Comparison of ENCODE assay signal across 5 cellular contexts in the genomic region with DNA sequence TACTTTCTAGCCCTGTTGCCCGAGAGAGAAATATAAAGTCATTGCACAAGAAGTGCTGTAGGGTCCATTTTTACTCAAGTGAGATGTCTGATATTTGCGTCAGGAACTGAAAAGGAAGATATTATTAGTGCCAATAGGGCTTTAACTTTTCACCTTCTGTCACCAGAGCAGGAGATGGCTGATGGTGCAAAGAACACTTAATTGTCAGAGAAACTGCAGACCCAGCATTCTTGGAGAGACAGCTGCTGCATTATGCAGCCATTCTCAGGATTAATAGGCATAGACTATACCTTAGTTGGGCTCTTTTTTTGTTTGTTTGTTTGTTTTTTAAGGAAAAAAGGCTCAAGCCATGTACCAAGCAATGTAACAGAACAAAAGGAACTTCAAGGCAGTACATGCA.
"Had no signal": no experiment of that assay in that cellular context is flagged by ENCODE, and none has a peak within 500 bp of the region (broad histone marks: within the 10 kb centered on the region; RNA-seq: fewer than 3 reads in every experiment).

No MANE protein-coding gene starts in this region.

- H3K36me3 Mint-ChIP-seq: IgD-negative memory B cell had no signal

- H3K9me3 Mint-ChIP-seq: IgD-negative memory B cell had no signal

- H3K4me3 Mint-ChIP-seq: IgD-negative memory B cell had no signal

- H3K4me1 Mint-ChIP-seq: IgD-negative memory B cell had no signal

- DNase-seq: IMR-90 had no signal

- H3K4me3 ChIP-seq: K562 had no signal

- ATAC-seq: HepG2, K562 had no signal

- H3K27ac Mint-ChIP-seq: IgD-negative memory B cell had no signal

- H3K27ac ChIP-seq: HL-60 had no signal
